In the genomic region with DNA sequence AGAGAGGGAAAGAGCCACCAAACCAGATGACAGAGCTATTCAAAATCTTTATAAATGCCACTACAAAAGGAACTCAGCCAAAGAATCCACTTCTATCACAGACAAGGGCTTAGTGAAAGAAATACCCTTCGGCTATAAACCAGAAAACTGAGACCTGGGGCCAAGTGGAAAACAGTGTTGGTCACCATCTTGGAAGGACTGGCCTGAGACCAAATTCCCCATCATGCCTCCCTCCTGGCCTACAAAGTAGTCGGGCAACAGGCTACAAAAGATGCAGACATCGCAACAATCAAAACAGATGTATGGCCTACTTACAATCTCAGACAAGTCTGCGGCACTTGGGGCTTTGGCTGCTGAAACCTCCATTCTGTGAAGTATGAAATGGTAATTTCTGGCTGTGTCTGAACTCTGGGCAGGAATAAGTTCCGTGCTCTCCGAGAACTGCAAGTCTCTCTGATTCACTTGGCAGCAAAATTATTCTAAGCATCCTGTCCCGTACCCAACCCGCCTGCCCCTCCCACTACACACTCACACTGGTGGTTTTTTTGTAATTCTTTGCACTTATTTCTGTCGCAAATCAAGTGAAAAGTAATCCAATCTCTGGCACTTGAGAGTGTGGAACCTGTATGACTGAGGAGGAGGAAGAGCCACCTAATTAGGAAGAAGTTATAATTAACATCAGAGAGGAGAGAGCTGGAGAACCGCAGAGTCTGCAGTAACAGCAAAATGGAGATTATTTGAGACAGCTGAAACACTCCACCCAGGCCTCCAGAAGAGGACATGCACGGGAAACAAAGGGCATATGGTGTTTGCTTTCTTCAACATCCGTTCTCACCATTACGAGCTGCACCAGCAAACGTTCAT, we compare ENCODE assay signal across 8 cellular contexts.
A peak's percentile ranks its signal among the peaks of the same experiment; 100 is the strongest.
DNase-seq lines count a peak whose midpoint lies in the region; ATAC-seq and TF ChIP-seq lines count a peak whose summit lies in the region.

No MANE protein-coding gene starts in this region.

- peak; percentile 8 for DNase-seq in CD1c-positive myeloid dendritic cell (ENCODE audit: extremely low spot score)
- peak; percentile 54 for DNase-seq in NCI-H2107 treated with DMSO at 0.1 percent for 48 hours (lab: John Stamatoyannopoulos, UW; ENCODE audit: unreplicated experiment)
- peak; percentile 68 for DNase-seq in activated naive CD4-positive, alpha-beta T cell treated with anti-CD3 and anti-CD28 coated beads for 36 hours
- DNase-seq in left kidney (ENCODE audit: low read depth, low spot score), result peak; percentile 31
- no peak for DNase-seq in upper lobe of left lung
- DNase-seq in NCI-H2227 (lab: John Stamatoyannopoulos, UW; ENCODE audit: unreplicated experiment), result no peak
- no peak for DNase-seq in iPS-NIHi7 (ENCODE audit: extremely low spot score)
- no peak for DNase-seq in amygdala (lab: John Stamatoyannopoulos, UW)

- H3K4me3 Mint-ChIP-seq in activated naive CD4-positive, alpha-beta T cell treated with anti-CD3 and anti-CD28 coated beads for 36 hours, result peak overlapping the region; percentile 88

- no peak for TF ChIP-seq CTCF in upper lobe of left lung (IDR thresholded peaks at IDR 0.05)

- H3K4me3 ChIP-seq in upper lobe of left lung, result peak overlapping the region in 2 of 4 donors; percentile 8 to 12

- H3K27me3 ChIP-seq in upper lobe of left lung, result no peaks in the 10 kb centered on the region

- H3K27me3 Mint-ChIP-seq in activated naive CD4-positive, alpha-beta T cell treated with anti-CD3 and anti-CD28 coated beads for 36 hours (ENCODE audit: low read depth), result no peaks in the 10 kb centered on the region

- H3K4me1 Mint-ChIP-seq in activated naive CD4-positive, alpha-beta T cell treated with anti-CD3 and anti-CD28 coated beads for 36 hours (ENCODE audit: low read depth), result peaks cover 65% of the 10 kb centered on the region

- no peaks in the 10 kb centered on the region for H3K9me3 ChIP-seq in upper lobe of left lung

- peak in 1 of 2 donors; percentile 63 for ATAC-seq in upper lobe of left lung (ENCODE audit: low FRiP score in 2 of 2)

- no peak for TF ChIP-seq EP300 in upper lobe of left lung (IDR thresholded peaks at IDR 0.05)

- CTCF ChIA-PET in activated naive CD4-positive, alpha-beta T cell treated with anti-CD3 and anti-CD28 coated beads for 36 hours (lab: Charles Lee), result interaction anchor here (0.6 to 1.6 kb wide), 4 partner anchors 44 to 418 kb away, joined by 3 to 6 read pairs (median 4); no protein-coding TSS in a partner anchor

- peaks cover 9% of the 10 kb centered on the region for H3K36me3 Mint-ChIP-seq in activated naive CD4-positive, alpha-beta T cell treated with anti-CD3 and anti-CD28 coated beads for 36 hours (ENCODE audit: low read depth)

- 16 to 54% methylated on average over 13 to 14 of the region's 14 CpGs for WGBS in upper lobe of left lung, 2 donors

- no peak for TF ChIP-seq POLR2A in upper lobe of left lung (IDR thresholded peaks at IDR 0.05)

- peak overlapping the region; percentile 48 to 65 (median 61) for H3K27ac ChIP-seq in upper lobe of left lung

- no peaks in the 10 kb centered on the region for H3K9me3 Mint-ChIP-seq in activated naive CD4-positive, alpha-beta T cell treated with anti-CD3 and anti-CD28 coated beads for 36 hours

- H3K4me1 ChIP-seq in upper lobe of left lung, result peaks cover 0 to 8% (median 2%) of the 10 kb centered on the region in 4 donors

- peak overlapping the region; percentile 99 for H3K27ac Mint-ChIP-seq in activated naive CD4-positive, alpha-beta T cell treated with anti-CD3 and anti-CD28 coated beads for 36 hours

- intact Hi-C loops in activated naive CD4-positive, alpha-beta T cell treated with anti-CD3 and anti-CD28 coated beads for 36 hours (cut with micrococcal nuclease), result loop anchor here (1.0 to 5.0 kb wide), 5 partner anchors 27 to 468 kb away; partner anchors contain the start of gene RPS6KA3

- H3K36me3 ChIP-seq in upper lobe of left lung, result no peaks in the 10 kb centered on the region

Comparison
In these comparisons a context has a peak if more than half of its experiments do, and no peak if none do; other contexts are left out.
1. DNase-seq: peak in CD1c-positive myeloid dendritic cell (single experiment), NCI-H2107 treated with DMSO at 0.1 percent for 48 hours (single experiment), activated naive CD4-positive, alpha-beta T cell treated with anti-CD3 and anti-CD28 coated beads for 36 hours (single experiment) and left kidney (single experiment); none in upper lobe of left lung (0 of 2), NCI-H2227 (single experiment), iPS-NIHi7 (single experiment) and amygdala (0 of 56).